30 cellular contexts compared by ENCODE assay signal in the genomic region with DNA sequence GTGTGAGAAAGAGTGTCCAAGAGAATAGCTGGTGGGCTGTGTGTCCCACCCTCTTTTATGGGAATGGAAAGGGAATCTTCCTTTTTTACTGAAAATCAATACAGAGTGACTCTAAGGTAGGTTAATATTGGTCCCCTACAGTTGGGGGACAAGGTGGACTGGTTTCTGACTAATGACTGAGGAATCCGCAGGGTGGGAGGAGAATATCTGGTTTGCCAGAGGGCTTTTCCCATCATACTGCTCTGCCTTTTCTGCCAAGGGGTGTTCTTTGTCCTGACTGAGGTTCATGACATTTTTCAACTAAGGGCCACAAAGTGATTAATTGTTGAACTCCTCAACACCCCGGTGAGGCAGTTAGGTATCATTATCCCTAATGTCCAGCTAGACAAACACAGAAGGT.
A peak's percentile ranks its signal among the peaks of the same experiment; 100 is the strongest.
DNase-seq lines count a peak whose midpoint lies in the region; ATAC-seq and TF ChIP-seq lines count a peak whose summit lies in the region.
"Had no signal": no experiment of that assay in that cellular context is flagged by ENCODE, and none has a peak within 500 bp of the region (broad histone marks: within the 10 kb centered on the region; RNA-seq: fewer than 3 reads in every experiment).

No MANE protein-coding gene starts in this region.

- H3K27ac Mint-ChIP-seq in stimulated activated effector memory CD8-positive, alpha-beta T cell treated with anti-CD3 and anti-CD28 coated beads, Interleukin-12 subunit alpha, Interleukin-12 subunit beta, amount 100 ng/mL, for 72 hours: no peak overlapping the region
- no peak overlapping the region for H3K27ac Mint-ChIP-seq in activated T-helper 17 cell treated with anti-CD3 and anti-CD28 coated beads, Interleukin-2, amount 50 U/mL, for 72 hours
- H3K27ac Mint-ChIP-seq: activated naive CD4-positive, alpha-beta T cell treated with anti-CD3 and anti-CD28 coated beads for 36 hours; dendritic cell treated with granulocyte-macrophage colony-stimulating factor and Interleukin-4, amounts not matched to agents 40 ng/mL and 50 ng/mL, for 4 days; stimulated activated naive B cell treated with anti-CD40 and anti-IgM and Interleukin-4, amounts not matched to agents 10 μg/mL and 1 μg/mL and 100 μg/mL, for 72 hours had no signal

- H3K4me1 ChIP-seq in HUES6 (ENCODE audit: control insufficient read depth, insufficient read depth, low read length): peaks cover 13% of the 10 kb centered on the region
- peaks cover 11% of the 10 kb centered on the region for H3K4me1 ChIP-seq in RWPE2 (ENCODE audit: insufficient read depth, poor library complexity, severe bottlenecking)
- H3K4me1 ChIP-seq in neuronal stem cell (ENCODE audit: control insufficient read depth in 2 of 2, insufficient read depth in 1 of 2, low read depth in 1 of 2, low read length in 2 of 2): no peaks in the 10 kb centered on the region
- H3K4me1 ChIP-seq: BLaER1, esophagus muscularis mucosa, suprapubic skin had no signal

- H3K9ac ChIP-seq in HUES6 (ENCODE audit: low read length): peak overlapping the region; percentile 27
- H3K9ac ChIP-seq in neuronal stem cell (ENCODE audit: low read depth, low read length, poor library complexity): no peak overlapping the region
- H3K9ac ChIP-seq: BLaER1 had no signal

- no peak overlapping the region for H3K23ac ChIP-seq in neuronal stem cell (ENCODE audit: low read depth, low read length, poor library complexity)

- H3K36me3 Mint-ChIP-seq in stimulated activated effector memory CD8-positive, alpha-beta T cell treated with anti-CD3 and anti-CD28 coated beads, Interleukin-12 subunit alpha, Interleukin-12 subunit beta, amount 100 ng/mL, for 72 hours: no peaks in the 10 kb centered on the region
- H3K36me3 Mint-ChIP-seq in activated T-helper 17 cell treated with anti-CD3 and anti-CD28 coated beads, Interleukin-2, amount 50 U/mL, for 72 hours (ENCODE audit: low read depth): no peaks in the 10 kb centered on the region
- H3K36me3 Mint-ChIP-seq: naive B cell; stimulated activated naive B cell treated with anti-CD40 and anti-IgM and Interleukin-4, amounts not matched to agents 10 μg/mL and 1 μg/mL and 100 μg/mL, for 72 hours had no signal

- H3K18ac ChIP-seq in neuronal stem cell (ENCODE audit: low read length): no peak overlapping the region

- TF ChIP-seq CTCF in RWPE2 (IDR thresholded peaks at IDR 0.05; ENCODE audit: poor library complexity, severe bottlenecking): no peak

- no peaks in the 10 kb centered on the region for H3K79me1 ChIP-seq in neuronal stem cell (ENCODE audit: low read depth, low read length)

- H3K4me3 Mint-ChIP-seq in stimulated activated effector memory CD8-positive, alpha-beta T cell treated with anti-CD3 and anti-CD28 coated beads, Interleukin-12 subunit alpha, Interleukin-12 subunit beta, amount 100 ng/mL, for 72 hours: no peak overlapping the region
- H3K4me3 Mint-ChIP-seq in activated T-helper 17 cell treated with anti-CD3 and anti-CD28 coated beads, Interleukin-2, amount 50 U/mL, for 72 hours: no peak overlapping the region
- H3K4me3 Mint-ChIP-seq: activated naive CD4-positive, alpha-beta T cell treated with anti-CD3 and anti-CD28 coated beads for 36 hours; dendritic cell treated with granulocyte-macrophage colony-stimulating factor and Interleukin-4, amounts not matched to agents 40 ng/mL and 50 ng/mL, for 4 days; stimulated activated naive B cell treated with anti-CD40 and anti-IgM and Interleukin-4, amounts not matched to agents 10 μg/mL and 1 μg/mL and 100 μg/mL, for 72 hours had no signal

- H3K27ac ChIP-seq in HUES6 (ENCODE audit: low read depth, low read length) (no peak overlapping the region), RWPE2 (ENCODE audit: poor library complexity, severe bottlenecking) (no peak overlapping the region), neuronal stem cell (replicated peaks; ENCODE audit: low read length) (no peak overlapping the region)
- H3K27ac ChIP-seq: BLaER1, esophagus muscularis mucosa, suprapubic skin had no signal

- no peak overlapping the region for H2AK5ac ChIP-seq in neuronal stem cell (ENCODE audit: low read depth, low read length)

- H3K36me3 ChIP-seq in HUES6 (ENCODE audit: control insufficient read depth, insufficient read depth, low read length): no peaks in the 10 kb centered on the region
- no peaks in the 10 kb centered on the region for H3K36me3 ChIP-seq in RWPE2 (ENCODE audit: low read depth)
- H3K36me3 ChIP-seq in neuronal stem cell (replicated peaks in 1 of 2; ENCODE audit: control insufficient read depth in 2 of 2, insufficient read depth in 2 of 2, low read length in 2 of 2): no peaks in the 10 kb centered on the region
- H3K36me3 ChIP-seq: BLaER1, esophagus muscularis mucosa, suprapubic skin had no signal

- no peak overlapping the region for H2BK120ac ChIP-seq in neuronal stem cell (ENCODE audit: low read depth, low read length)

- no peak for DNase-seq in RWPE2 (ENCODE audit: low spot score)
- DNase-seq in iPS-NIHi7 (ENCODE audit: extremely low spot score): peak; percentile 38
- peak; percentile 11 for DNase-seq in renal cortical epithelial cell (ENCODE audit: low read depth)
- DNase-seq in stimulated activated effector memory CD8-positive, alpha-beta T cell treated with anti-CD3 and anti-CD28 coated beads, Interleukin-12 subunit alpha, Interleukin-12 subunit beta, amount 100 ng/mL, for 72 hours (ENCODE audit: low spot score in 2 of 2): no peak
- DNase-seq in neuronal stem cell (ENCODE audit: low spot score): no peak
- DNase-seq: activated CD4-positive, alpha-beta T cell treated with anti-CD3 and anti-CD28 coated beads, Interleukin-2, amount 50 U/mL, for 48 hours; activated CD8-positive, alpha-beta memory T cell treated with anti-CD3 and anti-CD28 coated beads, Interleukin-2, amount 50 U/mL, for 4 hours; activated naive CD4-positive, alpha-beta T cell treated with anti-CD3 and anti-CD28 coated beads for 36 hours; EL; foreskin melanocyte; left ventricle myocardium superior; MV-4-11; naive B cell; NCI-H1436 treated with DMSO at 0.1 percent for 48 hours; NCI-H2107; NCI-H82; occipital lobe; stimulated activated naive B cell treated with anti-CD40 and anti-IgM and Interleukin-4, amounts not matched to agents 10 μg/mL and 1 μg/mL and 100 μg/mL, for 72 hours; T-helper 2 cell had no signal

- H3K4me1 Mint-ChIP-seq in stimulated activated effector memory CD8-positive, alpha-beta T cell treated with anti-CD3 and anti-CD28 coated beads, Interleukin-12 subunit alpha, Interleukin-12 subunit beta, amount 100 ng/mL, for 72 hours: no peaks in the 10 kb centered on the region
- no peaks in the 10 kb centered on the region for H3K4me1 Mint-ChIP-seq in activated T-helper 17 cell treated with anti-CD3 and anti-CD28 coated beads, Interleukin-2, amount 50 U/mL, for 72 hours
- H3K4me1 Mint-ChIP-seq: naive B cell; stimulated activated naive B cell treated with anti-CD40 and anti-IgM and Interleukin-4, amounts not matched to agents 10 μg/mL and 1 μg/mL and 100 μg/mL, for 72 hours had no signal

- peak overlapping the region; percentile 12; the same call in 1 of the 2 replicates for H3K4me3 ChIP-seq in HUES6 (ENCODE audit: low read depth, low read length)
- no peak overlapping the region for H3K4me3 ChIP-seq in RWPE2 (ENCODE audit: severe bottlenecking)
- no peak overlapping the region for H3K4me3 ChIP-seq in neuronal stem cell (ENCODE audit: low read length in 2 of 2)
- H3K4me3 ChIP-seq: BLaER1, esophagus muscularis mucosa, suprapubic skin had no signal

- no CpG with 5 or more reads among the region's 2 CpGs for WGBS in neuronal stem cell (ENCODE audit: extremely low coverage in 2 of 2, insufficient read length in 2 of 2, insufficient replicate concordance in 1 of 2), 2 donors

- H3K9me3 Mint-ChIP-seq in stimulated activated effector memory CD8-positive, alpha-beta T cell treated with anti-CD3 and anti-CD28 coated beads, Interleukin-12 subunit alpha, Interleukin-12 subunit beta, amount 100 ng/mL, for 72 hours: no peaks in the 10 kb centered on the region
- peaks cover under 1% of the 10 kb centered on the region for H3K9me3 Mint-ChIP-seq in activated T-helper 17 cell treated with anti-CD3 and anti-CD28 coated beads, Interleukin-2, amount 50 U/mL, for 72 hours
- H3K9me3 Mint-ChIP-seq: activated naive CD4-positive, alpha-beta T cell treated with anti-CD3 and anti-CD28 coated beads for 36 hours had no signal

- no peak overlapping the region for H2BK5ac ChIP-seq in neuronal stem cell (ENCODE audit: low read length)

- ATAC-seq in RWPE2 (ENCODE audit: low read depth) (peak; percentile 63), HG02610 (IDR thresholded peaks at IDR 0.05; ENCODE audit: unreplicated experiment) (no peak)
- no peak for ATAC-seq in stimulated activated effector memory CD8-positive, alpha-beta T cell treated with anti-CD3 and anti-CD28 coated beads, Interleukin-12 subunit alpha, Interleukin-12 subunit beta, amount 100 ng/mL, for 72 hours
- no peak for ATAC-seq in activated T-helper 17 cell treated with anti-CD3 and anti-CD28 coated beads, Interleukin-2, amount 50 U/mL, for 72 hours (replicated peaks)
- ATAC-seq: activated CD4-positive, CD25-positive, alpha-beta regulatory T cell treated with anti-CD3 and anti-CD28 coated beads, Interleukin-2, amount 50 U/mL, for 24 hours; HepG2; left ventricle myocardium superior; Right ventricle myocardium inferior; SK-N-SH treated with all-trans-retinoic acid at 6 μM for 48 hours; stimulated activated naive B cell treated with anti-CD40 and anti-IgM and Interleukin-4, amounts not matched to agents 10 μg/mL and 1 μg/mL and 100 μg/mL, for 72 hours had no signal

- no peak overlapping the region for H2BK12ac ChIP-seq in neuronal stem cell (ENCODE audit: low read length)

- H2AFZ ChIP-seq in neuronal stem cell (ENCODE audit: low read length): no peak overlapping the region

- H3K4me2 ChIP-seq in neuronal stem cell (ENCODE audit: insufficient read depth, low read length, poor library complexity, severe bottlenecking): no peak overlapping the region
- H3K4me2 ChIP-seq: BLaER1 had no signal

- H3K14ac ChIP-seq in neuronal stem cell (ENCODE audit: low read length): no peak overlapping the region

- no peaks in the 10 kb centered on the region for H3K27me3 ChIP-seq in HUES6 (ENCODE audit: control insufficient read depth, insufficient read depth, low read length)
- H3K27me3 ChIP-seq in RWPE2 (ENCODE audit: insufficient read depth, poor library complexity, severe bottlenecking): no peaks in the 10 kb centered on the region
- no peaks in the 10 kb centered on the region for H3K27me3 ChIP-seq in neuronal stem cell (ENCODE audit: control insufficient read depth in 3 of 3, insufficient read depth in 3 of 3, low read depth in 1 of 3, low read length in 3 of 3)
- H3K27me3 ChIP-seq: BLaER1, suprapubic skin had no signal

- H3K27me3 Mint-ChIP-seq in activated T-helper 17 cell treated with anti-CD3 and anti-CD28 coated beads, Interleukin-2, amount 50 U/mL, for 72 hours: peaks cover 11% of the 10 kb centered on the region
- H3K27me3 Mint-ChIP-seq: dendritic cell treated with granulocyte-macrophage colony-stimulating factor and Interleukin-4, amounts not matched to agents 40 ng/mL and 50 ng/mL, for 4 days had no signal

- H3K9me3 ChIP-seq in HUES6 (ENCODE audit: control insufficient read depth, insufficient read depth, low read depth, low read length): no peaks in the 10 kb centered on the region
- H3K9me3 ChIP-seq in RWPE2 (ENCODE audit: severe bottlenecking): no peaks in the 10 kb centered on the region
- no peaks in the 10 kb centered on the region for H3K9me3 ChIP-seq in neuronal stem cell (replicated peaks in 1 of 2; ENCODE audit: control insufficient read depth in 2 of 2, insufficient read depth in 1 of 2, low read depth in 1 of 2, low read length in 2 of 2)
- H3K9me3 ChIP-seq: BLaER1, suprapubic skin had no signal

- no peak overlapping the region for H2BK15ac ChIP-seq in neuronal stem cell (ENCODE audit: low read length)

- H3K4ac ChIP-seq in neuronal stem cell (ENCODE audit: low read length): no peak overlapping the region

- H4K91ac ChIP-seq in neuronal stem cell (ENCODE audit: low read depth, low read length, poor library complexity): no peak overlapping the region

- H4K8ac ChIP-seq in neuronal stem cell (ENCODE audit: low read depth, low read length): no peak overlapping the region

Comparison
In these comparisons a context has a peak if more than half of its experiments do, and no peak if none do; other contexts are left out.
1. DNase-seq: peak in iPS-NIHi7 (single experiment) and renal cortical epithelial cell (single experiment); none in RWPE2 (single experiment), stimulated activated effector memory CD8-positive, alpha-beta T cell treated with anti-CD3 and anti-CD28 coated beads, Interleukin-12 subunit alpha, Interleukin-12 subunit beta, amount 100 ng/mL, for 72 hours (0 of 2) and neuronal stem cell (single experiment).